ENCODE assay signal across 9 cellular contexts in genomic region chr16:67965668-67966548, GRCh38. TPM values are rescaled to one million over a fixed set of nuclear protein-coding genes. Genes with fewer than 3 reads are reported as not detected.
DNase-seq lines count a peak whose midpoint lies in the region; ATAC-seq and TF ChIP-seq lines count a peak whose summit lies in the region.
"Had no signal": no experiment of that assay in that cellular context is flagged by ENCODE, and none has a peak within 500 bp of the region (broad histone marks: within the 10 kb centered on the region; RNA-seq: fewer than 3 reads in every experiment).

No MANE protein-coding gene starts in this region.

- 36% methylated on average over 11 of the region's 11 CpGs for WGBS in heart right ventricle, 2 donors

- DNase-seq in GM03348 (ENCODE audit: low spot score) = peak; percentile 32
- DNase-seq in activated T-helper 1 cell treated with anti-CD3 and anti-CD28 coated beads, Interleukin-12 subunit alpha, Interleukin-12 subunit beta, Interleukin-2, Interleukin-4 antibody, amounts not matched to agents 30 ng/mL and 10 ng/mL and 1 ng/mL, durations not matched to agents 14 hours and 24 hours and 36 hours (ENCODE audit: low spot score) = no peak
- no peak for DNase-seq in heart right ventricle
- DNase-seq in Kasumi-1 (lab: John Stamatoyannopoulos, UW) = no peak
- DNase-seq in CD14-positive monocyte (ENCODE audit: low spot score) = no peak
- no peak for DNase-seq in NCI-H146 (lab: John Stamatoyannopoulos, UW)
- DNase-seq in dermis blood vessel endothelial cell = no peak
- DNase-seq: activated naive CD8-positive, alpha-beta T cell treated with anti-CD3 and anti-CD28 coated beads, Interleukin-2, amount 10 ng/mL, durations not matched to agents 7 days and 5 days had no signal

- H3K4me3 ChIP-seq in heart right ventricle = peak overlapping the region in 9 of 10 donors; percentile 63 to 100 (median 95)
- H3K4me3 ChIP-seq in skeletal muscle satellite cell (ENCODE audit: low read length) = peak overlapping the region; percentile 96

- ATAC-seq in heart right ventricle = peak in 2 of 8 donors; percentile 7 to 13

- peaks cover 13% of the 10 kb centered on the region for H3K36me3 Mint-ChIP-seq in activated T-helper 1 cell treated with anti-CD3 and anti-CD28 coated beads, Interleukin-12 subunit alpha, Interleukin-12 subunit beta, Interleukin-2, Interleukin-4 antibody, amounts not matched to agents 30 ng/mL and 10 ng/mL and 1 ng/mL, durations not matched to agents 14 hours and 24 hours and 36 hours (ENCODE audit: low read depth)
- H3K36me3 Mint-ChIP-seq in CD14-positive monocyte = peaks cover 23 to 34% of the 10 kb centered on the region in 2 donors

- H3K27me3 ChIP-seq in heart right ventricle = no peaks in the 10 kb centered on the region
- no peaks in the 10 kb centered on the region for H3K27me3 ChIP-seq in skeletal muscle satellite cell (ENCODE audit: control insufficient read depth, insufficient read depth, low read length)

- no peaks in the 10 kb centered on the region for H3K9me3 ChIP-seq in heart right ventricle
- no peaks in the 10 kb centered on the region for H3K9me3 ChIP-seq in skeletal muscle satellite cell (replicated peaks; ENCODE audit: low read length)

- intact Hi-C loops in activated T-helper 1 cell treated with anti-CD3 and anti-CD28 coated beads, Interleukin-12 subunit alpha, Interleukin-12 subunit beta, Interleukin-2, Interleukin-4 antibody, amounts not matched to agents 30 ng/mL and 10 ng/mL and 1 ng/mL, durations not matched to agents 14 hours and 24 hours and 36 hours (cut with micrococcal nuclease) = no loop called here
- intact Hi-C loops in heart right ventricle (cut with DNase I) = loop anchor here in 1 of 10 donors (2.0 kb wide), 1 partner anchor 29 kb away; the partner anchor contains the start of gene PSMB10
- intact Hi-C loops in CD14-positive monocyte (cut with micrococcal nuclease) = no loop called here

- peak overlapping the region; percentile 82 for H3K4me2 ChIP-seq in skeletal muscle satellite cell (ENCODE audit: low read length)

- H3K36me3 ChIP-seq in heart right ventricle (peaks cover 0 to 40% (median 19%) of the 10 kb centered on the region in 9 donors), skeletal muscle satellite cell (ENCODE audit: insufficient read depth, low read length) (peaks cover 43% of the 10 kb centered on the region)

- H3K4me3 Mint-ChIP-seq in activated T-helper 1 cell treated with anti-CD3 and anti-CD28 coated beads, Interleukin-12 subunit alpha, Interleukin-12 subunit beta, Interleukin-2, Interleukin-4 antibody, amounts not matched to agents 30 ng/mL and 10 ng/mL and 1 ng/mL, durations not matched to agents 14 hours and 24 hours and 36 hours = peak overlapping the region; percentile 99
- H3K4me3 Mint-ChIP-seq in CD14-positive monocyte = no peak overlapping the region

- no peak for TF ChIP-seq CTCF in heart right ventricle (IDR thresholded peaks at IDR 0.05)
- no peak for TF ChIP-seq CTCF in CD14-positive monocyte (IDR thresholded peaks at IDR 0.05)

- H3K27ac ChIP-seq in heart right ventricle = peak overlapping the region; percentile 48 to 100 (median 100)

- peak overlapping the region; percentile 7 for H3K27ac Mint-ChIP-seq in activated T-helper 1 cell treated with anti-CD3 and anti-CD28 coated beads, Interleukin-12 subunit alpha, Interleukin-12 subunit beta, Interleukin-2, Interleukin-4 antibody, amounts not matched to agents 30 ng/mL and 10 ng/mL and 1 ng/mL, durations not matched to agents 14 hours and 24 hours and 36 hours
- H3K27ac Mint-ChIP-seq in CD14-positive monocyte = no peak overlapping the region

- H3K4me1 ChIP-seq in heart right ventricle = peaks cover 57 to 79% (median 65%) of the 10 kb centered on the region in 9 donors
- peaks cover 30% of the 10 kb centered on the region for H3K4me1 ChIP-seq in skeletal muscle satellite cell (ENCODE audit: control insufficient read depth, insufficient read depth, low read length)

- peak overlapping the region; percentile 98 for H3K9ac ChIP-seq in skeletal muscle satellite cell (ENCODE audit: low read depth, low read length)

- H3K27me3 Mint-ChIP-seq in activated T-helper 1 cell treated with anti-CD3 and anti-CD28 coated beads, Interleukin-12 subunit alpha, Interleukin-12 subunit beta, Interleukin-2, Interleukin-4 antibody, amounts not matched to agents 30 ng/mL and 10 ng/mL and 1 ng/mL, durations not matched to agents 14 hours and 24 hours and 36 hours (ENCODE audit: insufficient read depth) = no peaks in the 10 kb centered on the region
- H3K27me3 Mint-ChIP-seq in CD14-positive monocyte (ENCODE audit: low read depth in 3 of 3) = peaks cover 1 to 4% (median 2%) of the 10 kb centered on the region in 3 donors
- H3K27me3 Mint-ChIP-seq: activated naive CD8-positive, alpha-beta T cell treated with anti-CD3 and anti-CD28 coated beads, Interleukin-2, amount 10 ng/mL, durations not matched to agents 7 days and 5 days had no signal

- H3K9me3 Mint-ChIP-seq in activated T-helper 1 cell treated with anti-CD3 and anti-CD28 coated beads, Interleukin-12 subunit alpha, Interleukin-12 subunit beta, Interleukin-2, Interleukin-4 antibody, amounts not matched to agents 30 ng/mL and 10 ng/mL and 1 ng/mL, durations not matched to agents 14 hours and 24 hours and 36 hours = no peaks in the 10 kb centered on the region
- H3K9me3 Mint-ChIP-seq in CD14-positive monocyte = no peaks in the 10 kb centered on the region
- H3K9me3 Mint-ChIP-seq: activated naive CD8-positive, alpha-beta T cell treated with anti-CD3 and anti-CD28 coated beads, Interleukin-2, amount 10 ng/mL, durations not matched to agents 7 days and 5 days had no signal

- H3K4me1 Mint-ChIP-seq in activated T-helper 1 cell treated with anti-CD3 and anti-CD28 coated beads, Interleukin-12 subunit alpha, Interleukin-12 subunit beta, Interleukin-2, Interleukin-4 antibody, amounts not matched to agents 30 ng/mL and 10 ng/mL and 1 ng/mL, durations not matched to agents 14 hours and 24 hours and 36 hours (ENCODE audit: low read depth) = peaks cover 47% of the 10 kb centered on the region
- peaks cover 26% of the 10 kb centered on the region for H3K4me1 Mint-ChIP-seq in CD14-positive monocyte

RNA-seq across cellular contexts. Expression of gene SLC12A4, which starts 2.5 kb away (rescaled TPM):
- 40.0 and 43.1 TPM in 2 replicates for total RNA-seq in activated T-helper 1 cell treated with anti-CD3 and anti-CD28 coated beads, Interleukin-12 subunit alpha, Interleukin-12 subunit beta, Interleukin-2, Interleukin-4 antibody, amounts not matched to agents 30 ng/mL and 10 ng/mL and 1 ng/mL, durations not matched to agents 14 hours and 24 hours and 36 hours
- total RNA-seq in heart right ventricle = 100 to 1,000 TPM in 1 of 10 donors, 10 to 100 TPM in 9; 70.9 to 107 (median 86.6) TPM
- polyA plus RNA-seq in heart right ventricle = 100 to 1,000 TPM in 1 of 2 donors, 10 to 100 TPM in 1; 70.1 to 116 TPM
- 43.3 and 45.7 TPM in 2 replicates for total RNA-seq in skeletal muscle satellite cell (2012; rRNA removed)
- 1 to 10 TPM; 7.3 to 7.7 TPM for polyA plus RNA-seq in CD14-positive monocyte
- 68.9 and 94.1 TPM in 2 replicates for total RNA-seq in dermis blood vessel endothelial cell

RNA-seq across cellular contexts. Expression of gene DPEP3, which starts 14.4 kb away (rescaled TPM):
- total RNA-seq in activated T-helper 1 cell treated with anti-CD3 and anti-CD28 coated beads, Interleukin-12 subunit alpha, Interleukin-12 subunit beta, Interleukin-2, Interleukin-4 antibody, amounts not matched to agents 30 ng/mL and 10 ng/mL and 1 ng/mL, durations not matched to agents 14 hours and 24 hours and 36 hours = not detected in 2 replicates
- under 1 TPM in 1 of 10 donors, not detected in 9; 0.34 TPM for total RNA-seq in heart right ventricle
- under 1 TPM in 1 of 2 donors, not detected in 1; 0.01 TPM for polyA plus RNA-seq in heart right ventricle
- not detected in 2 replicates for total RNA-seq in skeletal muscle satellite cell (2012; rRNA removed)
- polyA plus RNA-seq in CD14-positive monocyte = under 1 TPM; 0.20 to 0.25 TPM
- not detected in 2 replicates for total RNA-seq in dermis blood vessel endothelial cell

RNA-seq across cellular contexts. Expression of gene LCAT, which starts 22.0 kb away (rescaled TPM):
- total RNA-seq in activated T-helper 1 cell treated with anti-CD3 and anti-CD28 coated beads, Interleukin-12 subunit alpha, Interleukin-12 subunit beta, Interleukin-2, Interleukin-4 antibody, amounts not matched to agents 30 ng/mL and 10 ng/mL and 1 ng/mL, durations not matched to agents 14 hours and 24 hours and 36 hours = 12.7 and 20.3 TPM in 2 replicates
- total RNA-seq in heart right ventricle (10 to 100 TPM; 14.4 to 24.6 (median 20.6) TPM), dermis blood vessel endothelial cell (3.3 and 6.5 TPM in 2 replicates)
- polyA plus RNA-seq in heart right ventricle (10 to 100 TPM; 18.1 to 96.5 TPM), CD14-positive monocyte (under 1 TPM in 1 of 2 donors, not detected in 1; 0.17 TPM)
- 4.8 and 10.6 TPM in 2 replicates for total RNA-seq in skeletal muscle satellite cell (2012; rRNA removed)

RNA-seq across cellular contexts. Expression of gene PSMB10, which starts 29.3 kb away (rescaled TPM):
- 213 and 218 TPM in 2 replicates for total RNA-seq in activated T-helper 1 cell treated with anti-CD3 and anti-CD28 coated beads, Interleukin-12 subunit alpha, Interleukin-12 subunit beta, Interleukin-2, Interleukin-4 antibody, amounts not matched to agents 30 ng/mL and 10 ng/mL and 1 ng/mL, durations not matched to agents 14 hours and 24 hours and 36 hours
- total RNA-seq in heart right ventricle (100 to 1,000 TPM in 1 of 10 donors, 10 to 100 TPM in 9; 48.9 to 164 (median 62.8) TPM), dermis blood vessel endothelial cell (46.8 and 95.8 TPM in 2 replicates)
- polyA plus RNA-seq in heart right ventricle (100 to 1,000 TPM in 1 of 2 donors, 10 to 100 TPM in 1; 87.4 to 170 TPM), CD14-positive monocyte (100 to 1,000 TPM; 609 to 798 TPM)
- total RNA-seq in skeletal muscle satellite cell (2012; rRNA removed) = 43.6 and 45.0 TPM in 2 replicates

RNA-seq across cellular contexts. Expression of gene DPEP2, which starts 33.4 kb away (rescaled TPM):
- total RNA-seq in activated T-helper 1 cell treated with anti-CD3 and anti-CD28 coated beads, Interleukin-12 subunit alpha, Interleukin-12 subunit beta, Interleukin-2, Interleukin-4 antibody, amounts not matched to agents 30 ng/mL and 10 ng/mL and 1 ng/mL, durations not matched to agents 14 hours and 24 hours and 36 hours = 2.4 and 2.6 TPM in 2 replicates
- total RNA-seq in heart right ventricle (1 to 10 TPM in 9 of 10 donors, not detected in 1; 1.2 to 6.2 (median 1.7) TPM), dermis blood vessel endothelial cell (2.9 and 3.7 TPM in 2 replicates)
- polyA plus RNA-seq in heart right ventricle (1 to 10 TPM; 1.0 to 1.5 TPM), CD14-positive monocyte (100 to 1,000 TPM; 117 to 124 TPM)
- total RNA-seq in skeletal muscle satellite cell (2012; rRNA removed) = not detected in 2 replicates
